ENCODE assay signal across 1 cellular context in the genomic region with DNA sequence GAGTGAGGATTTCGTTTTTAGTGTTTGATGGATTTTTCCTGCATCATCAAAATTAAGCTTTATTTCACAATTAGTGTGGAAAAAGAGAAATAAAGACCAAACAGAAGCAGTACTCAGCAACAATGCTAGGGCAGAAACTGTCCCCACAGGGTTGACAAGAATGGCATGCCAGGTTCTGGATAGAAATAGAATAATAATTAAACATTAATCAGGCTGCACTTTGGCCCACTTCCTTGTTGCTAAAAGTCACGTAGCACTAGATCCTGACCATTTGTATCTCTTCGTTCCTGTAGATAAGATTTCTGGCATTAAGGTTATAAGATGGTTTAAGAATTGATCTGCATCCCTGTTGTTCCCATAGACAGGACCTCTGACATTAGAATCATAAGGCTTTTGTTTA.
TF ChIP-seq lines count a peak whose summit lies in the region.

No MANE protein-coding gene starts in this region.

TF ChIP-seq in GM23338, 12 proteins besides CTCF, POLR2A, EP300 and RAD21 (continued from another document):
- TF ChIP-seq, protein P1, sequence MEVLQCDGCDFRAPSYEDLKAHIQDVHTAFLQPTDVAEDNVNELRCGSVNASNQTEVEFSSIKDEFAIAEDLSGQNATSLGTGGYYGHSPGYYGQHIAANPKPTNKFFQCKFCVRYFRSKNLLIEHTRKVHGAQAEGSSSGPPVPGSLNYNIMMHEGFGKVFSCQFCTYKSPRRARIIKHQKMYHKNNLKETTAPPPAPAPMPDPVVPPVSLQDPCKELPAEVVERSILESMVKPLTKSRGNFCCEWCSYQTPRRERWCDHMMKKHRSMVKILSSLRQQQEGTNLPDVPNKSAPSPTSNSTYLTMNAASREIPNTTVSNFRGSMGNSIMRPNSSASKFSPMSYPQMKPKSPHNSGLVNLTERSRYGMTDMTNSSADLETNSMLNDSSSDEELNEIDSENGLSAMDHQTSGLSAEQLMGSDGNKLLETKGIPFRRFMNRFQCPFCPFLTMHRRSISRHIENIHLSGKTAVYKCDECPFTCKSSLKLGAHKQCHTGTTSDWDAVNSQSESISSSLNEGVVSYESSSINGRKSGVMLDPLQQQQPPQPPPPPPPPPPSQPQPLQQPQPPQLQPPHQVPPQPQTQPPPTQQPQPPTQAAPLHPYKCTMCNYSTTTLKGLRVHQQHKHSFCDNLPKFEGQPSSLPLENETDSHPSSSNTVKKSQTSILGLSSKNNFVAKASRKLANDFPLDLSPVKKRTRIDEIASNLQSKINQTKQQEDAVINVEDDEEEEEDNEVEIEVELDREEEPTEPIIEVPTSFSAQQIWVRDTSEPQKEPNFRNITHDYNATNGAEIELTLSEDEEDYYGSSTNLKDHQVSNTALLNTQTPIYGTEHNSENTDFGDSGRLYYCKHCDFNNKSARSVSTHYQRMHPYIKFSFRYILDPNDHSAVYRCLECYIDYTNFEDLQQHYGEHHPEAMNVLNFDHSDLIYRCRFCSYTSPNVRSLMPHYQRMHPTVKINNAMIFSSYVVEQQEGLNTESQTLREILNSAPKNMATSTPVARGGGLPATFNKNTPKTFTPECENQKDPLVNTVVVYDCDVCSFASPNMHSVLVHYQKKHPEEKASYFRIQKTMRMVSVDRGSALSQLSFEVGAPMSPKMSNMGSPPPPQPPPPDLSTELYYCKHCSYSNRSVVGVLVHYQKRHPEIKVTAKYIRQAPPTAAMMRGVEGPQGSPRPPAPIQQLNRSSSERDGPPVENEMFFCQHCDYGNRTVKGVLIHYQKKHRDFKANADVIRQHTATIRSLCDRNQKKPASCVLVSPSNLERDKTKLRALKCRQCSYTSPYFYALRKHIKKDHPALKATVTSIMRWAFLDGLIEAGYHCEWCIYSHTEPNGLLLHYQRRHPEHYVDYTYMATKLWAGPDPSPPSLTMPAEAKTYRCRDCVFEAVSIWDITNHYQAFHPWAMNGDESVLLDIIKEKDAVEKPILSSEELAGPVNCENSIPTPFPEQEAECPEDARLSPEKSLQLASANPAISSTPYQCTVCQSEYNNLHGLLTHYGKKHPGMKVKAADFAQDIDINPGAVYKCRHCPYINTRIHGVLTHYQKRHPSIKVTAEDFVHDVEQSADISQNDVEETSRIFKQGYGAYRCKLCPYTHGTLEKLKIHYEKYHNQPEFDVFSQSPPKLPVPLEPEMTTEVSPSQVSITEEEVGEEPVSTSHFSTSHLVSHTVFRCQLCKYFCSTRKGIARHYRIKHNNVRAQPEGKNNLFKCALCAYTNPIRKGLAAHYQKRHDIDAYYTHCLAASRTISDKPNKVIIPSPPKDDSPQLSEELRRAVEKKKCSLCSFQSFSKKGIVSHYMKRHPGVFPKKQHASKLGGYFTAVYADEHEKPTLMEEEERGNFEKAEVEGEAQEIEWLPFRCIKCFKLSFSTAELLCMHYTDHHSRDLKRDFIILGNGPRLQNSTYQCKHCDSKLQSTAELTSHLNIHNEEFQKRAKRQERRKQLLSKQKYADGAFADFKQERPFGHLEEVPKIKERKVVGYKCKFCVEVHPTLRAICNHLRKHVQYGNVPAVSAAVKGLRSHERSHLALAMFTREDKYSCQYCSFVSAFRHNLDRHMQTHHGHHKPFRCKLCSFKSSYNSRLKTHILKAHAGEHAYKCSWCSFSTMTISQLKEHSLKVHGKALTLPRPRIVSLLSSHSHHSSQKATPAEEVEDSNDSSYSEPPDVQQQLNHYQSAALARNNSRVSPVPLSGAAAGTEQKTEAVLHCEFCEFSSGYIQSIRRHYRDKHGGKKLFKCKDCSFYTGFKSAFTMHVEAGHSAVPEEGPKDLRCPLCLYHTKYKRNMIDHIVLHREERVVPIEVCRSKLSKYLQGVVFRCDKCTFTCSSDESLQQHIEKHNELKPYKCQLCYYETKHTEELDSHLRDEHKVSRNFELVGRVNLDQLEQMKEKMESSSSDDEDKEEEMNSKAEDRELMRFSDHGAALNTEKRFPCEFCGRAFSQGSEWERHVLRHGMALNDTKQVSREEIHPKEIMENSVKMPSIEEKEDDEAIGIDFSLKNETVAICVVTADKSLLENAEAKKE (CRISPR knock-in tag; IDR thresholded peaks at IDR 0.05) = no peak
- TF ChIP-seq, protein P2, sequence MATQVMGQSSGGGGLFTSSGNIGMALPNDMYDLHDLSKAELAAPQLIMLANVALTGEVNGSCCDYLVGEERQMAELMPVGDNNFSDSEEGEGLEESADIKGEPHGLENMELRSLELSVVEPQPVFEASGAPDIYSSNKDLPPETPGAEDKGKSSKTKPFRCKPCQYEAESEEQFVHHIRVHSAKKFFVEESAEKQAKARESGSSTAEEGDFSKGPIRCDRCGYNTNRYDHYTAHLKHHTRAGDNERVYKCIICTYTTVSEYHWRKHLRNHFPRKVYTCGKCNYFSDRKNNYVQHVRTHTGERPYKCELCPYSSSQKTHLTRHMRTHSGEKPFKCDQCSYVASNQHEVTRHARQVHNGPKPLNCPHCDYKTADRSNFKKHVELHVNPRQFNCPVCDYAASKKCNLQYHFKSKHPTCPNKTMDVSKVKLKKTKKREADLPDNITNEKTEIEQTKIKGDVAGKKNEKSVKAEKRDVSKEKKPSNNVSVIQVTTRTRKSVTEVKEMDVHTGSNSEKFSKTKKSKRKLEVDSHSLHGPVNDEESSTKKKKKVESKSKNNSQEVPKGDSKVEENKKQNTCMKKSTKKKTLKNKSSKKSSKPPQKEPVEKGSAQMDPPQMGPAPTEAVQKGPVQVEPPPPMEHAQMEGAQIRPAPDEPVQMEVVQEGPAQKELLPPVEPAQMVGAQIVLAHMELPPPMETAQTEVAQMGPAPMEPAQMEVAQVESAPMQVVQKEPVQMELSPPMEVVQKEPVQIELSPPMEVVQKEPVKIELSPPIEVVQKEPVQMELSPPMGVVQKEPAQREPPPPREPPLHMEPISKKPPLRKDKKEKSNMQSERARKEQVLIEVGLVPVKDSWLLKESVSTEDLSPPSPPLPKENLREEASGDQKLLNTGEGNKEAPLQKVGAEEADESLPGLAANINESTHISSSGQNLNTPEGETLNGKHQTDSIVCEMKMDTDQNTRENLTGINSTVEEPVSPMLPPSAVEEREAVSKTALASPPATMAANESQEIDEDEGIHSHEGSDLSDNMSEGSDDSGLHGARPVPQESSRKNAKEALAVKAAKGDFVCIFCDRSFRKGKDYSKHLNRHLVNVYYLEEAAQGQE (IDR thresholded peaks at IDR 0.05; ENCODE audit: unreplicated experiment) = no peak
- no peak for TF ChIP-seq ZNF114 (CRISPR knock-in tag; IDR thresholded peaks at IDR 0.05)
- TF ChIP-seq POLR2AphosphoS5 (IDR thresholded peaks at IDR 0.05; ENCODE audit: low read depth) = no peak
- TF ChIP-seq CREB1 (CRISPR knock-in tag; IDR thresholded peaks at IDR 0.05; ENCODE audit: low read depth) = no peak
- no peak for TF ChIP-seq STAT1 (IDR thresholded peaks at IDR 0.05; ENCODE audit: unreplicated experiment)
